8 cellular contexts compared by ENCODE assay signal in the genomic region with DNA sequence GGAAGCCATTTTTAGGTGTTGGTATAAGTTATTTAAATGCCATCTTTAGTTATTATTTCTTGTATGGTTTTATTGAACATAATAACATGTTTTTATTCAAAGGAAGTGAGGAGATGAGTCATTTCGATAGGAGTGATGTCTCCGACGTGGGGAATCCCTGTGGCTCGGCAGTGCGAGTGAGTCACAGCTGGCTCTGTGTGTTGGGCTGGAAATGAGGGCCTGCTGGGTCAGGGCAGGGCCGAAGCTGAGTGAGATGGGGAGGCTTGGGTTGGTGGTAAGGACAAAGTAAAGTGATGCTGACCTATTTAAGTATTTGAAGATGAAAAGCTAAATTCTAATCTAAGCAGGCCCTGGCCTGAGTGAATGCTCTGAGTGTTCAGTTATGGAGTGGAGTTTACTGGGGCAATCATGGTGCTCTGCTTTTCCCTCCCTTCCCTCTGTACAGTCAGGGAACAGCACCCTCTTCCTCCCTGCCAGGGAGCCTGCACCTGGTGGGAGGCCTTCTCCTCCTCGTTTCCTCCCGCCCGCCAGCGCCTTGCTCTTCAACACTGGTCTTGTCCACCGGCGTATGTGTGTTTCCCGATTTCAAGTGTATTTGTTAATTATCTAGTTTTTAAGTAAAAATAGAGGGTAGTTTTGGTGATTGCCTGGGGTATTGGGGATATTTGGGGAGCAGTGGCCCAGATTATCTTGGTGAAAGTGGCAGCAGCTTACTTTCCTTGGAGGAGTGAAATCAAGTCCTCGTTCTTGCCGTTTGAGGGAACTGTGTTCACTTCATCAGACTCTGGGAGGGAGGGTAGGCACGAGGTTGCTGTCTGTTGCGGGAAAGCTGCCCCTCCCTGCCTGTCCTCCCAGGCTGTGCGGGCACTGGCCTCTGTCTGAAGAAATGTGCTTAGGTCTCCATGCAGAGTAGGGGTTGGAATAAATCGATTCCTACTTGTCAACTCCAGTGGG.
DNase-seq lines count a peak whose midpoint lies in the region; ATAC-seq and TF ChIP-seq lines count a peak whose summit lies in the region.

No MANE protein-coding gene starts in this region.

- H3K9me3 ChIP-seq in duodenal mucosa (ENCODE audit: control insufficient read depth in 1 of 2, low read length in 2 of 2) (no peaks in the 10 kb centered on the region), stomach (no peaks in the 10 kb centered on the region)

- H3K4me3 ChIP-seq in BJ (ENCODE audit: low read depth, low read length) (no peak overlapping the region), duodenal mucosa (ENCODE audit: low read depth in 1 of 2, low read length in 2 of 2) (no peak overlapping the region), stomach (no peak overlapping the region)

- H3K27me3 ChIP-seq in BJ (ENCODE audit: control insufficient read depth, insufficient read depth, low read length) (no peaks in the 10 kb centered on the region), duodenal mucosa (ENCODE audit: control insufficient read depth in 1 of 2, insufficient read depth in 2 of 2, low read length in 2 of 2) (no peaks in the 10 kb centered on the region), stomach (no peaks in the 10 kb centered on the region)

- H3K27ac ChIP-seq in duodenal mucosa (ENCODE audit: low read depth, low read length) (peak overlapping the region; percentile 13), stomach (peak overlapping the region in 4 of 5 donors; percentile 7 to 65 (median 56))

- H3K27me3 Mint-ChIP-seq in activated CD4-positive, alpha-beta memory T cell treated with anti-CD3 and anti-CD28 coated beads, Interleukin-2, amount 10 ng/mL, durations not matched to agents 7 days and 5 days: no peaks in the 10 kb centered on the region
- H3K27me3 Mint-ChIP-seq in natural killer cell treated with Interleukin-12 subunit alpha and Interleukin-12 subunit beta and Interleukin-15 and Interleukin-18, amount 100 ng/mL, for 72 hours: peaks cover 0 to 4% of the 10 kb centered on the region in 2 donors
- no peaks in the 10 kb centered on the region for H3K27me3 Mint-ChIP-seq in nephron progenitor cell (ENCODE audit: low read depth, poor library complexity)

- peak; percentile 57 for DNase-seq in BJ (ENCODE audit: low read depth)
- peak; percentile 82 for DNase-seq in activated CD4-positive, alpha-beta memory T cell treated with anti-CD3 and anti-CD28 coated beads, Interleukin-2, amount 10 ng/mL, durations not matched to agents 7 days and 5 days
- peak; percentile 68 for DNase-seq in natural killer cell treated with Interleukin-12 subunit alpha and Interleukin-12 subunit beta and Interleukin-15 and Interleukin-18, amount 100 ng/mL, for 72 hours (ENCODE audit: low spot score)
- DNase-seq in stomach: no peak
- DNase-seq in nephron progenitor cell: no peak

- CTCF ChIA-PET in BJ (lab: Yijun Ruan, JAX): interaction anchor here (0.6 kb wide), 1 partner anchor 22 kb away, joined by 3 read pairs; no protein-coding TSS in a partner anchor
- CTCF ChIA-PET in activated CD4-positive, alpha-beta memory T cell treated with anti-CD3 and anti-CD28 coated beads, Interleukin-2, amount 10 ng/mL, durations not matched to agents 7 days and 5 days (lab: Charles Lee): interaction anchor here (2.3 kb wide), 1 partner anchor 159 kb away, joined by 6 read pairs; no protein-coding TSS in a partner anchor

- TF ChIP-seq EP300 in stomach (IDR thresholded peaks at IDR 0.05): no peak

- 69 to 77% (median 74%) methylated on average over 19 of the region's 19 CpGs for WGBS in stomach, 5 donors

- H3K36me3 ChIP-seq in BJ (ENCODE audit: control insufficient read depth, insufficient read depth, low read length) (no peaks in the 10 kb centered on the region), duodenal mucosa (ENCODE audit: control insufficient read depth in 1 of 2, insufficient read depth in 2 of 2, low read length in 2 of 2) (no peaks in the 10 kb centered on the region), stomach (no peaks in the 10 kb centered on the region)

- H3K4me1 Mint-ChIP-seq in activated CD4-positive, alpha-beta memory T cell treated with anti-CD3 and anti-CD28 coated beads, Interleukin-2, amount 10 ng/mL, durations not matched to agents 7 days and 5 days: peaks cover 66% of the 10 kb centered on the region
- H3K4me1 Mint-ChIP-seq in natural killer cell treated with Interleukin-12 subunit alpha and Interleukin-12 subunit beta and Interleukin-15 and Interleukin-18, amount 100 ng/mL, for 72 hours (ENCODE audit: low read depth in 2 of 2): peaks cover 5 to 12% of the 10 kb centered on the region in 2 donors
- H3K4me1 Mint-ChIP-seq in nephron progenitor cell: peaks cover 30% of the 10 kb centered on the region

- H3K36me3 Mint-ChIP-seq in activated CD4-positive, alpha-beta memory T cell treated with anti-CD3 and anti-CD28 coated beads, Interleukin-2, amount 10 ng/mL, durations not matched to agents 7 days and 5 days (ENCODE audit: low read depth): no peaks in the 10 kb centered on the region
- H3K36me3 Mint-ChIP-seq in natural killer cell treated with Interleukin-12 subunit alpha and Interleukin-12 subunit beta and Interleukin-15 and Interleukin-18, amount 100 ng/mL, for 72 hours: no peaks in the 10 kb centered on the region
- H3K36me3 Mint-ChIP-seq in nephron progenitor cell (ENCODE audit: low read depth): no peaks in the 10 kb centered on the region

- ATAC-seq in GM19467 (IDR thresholded peaks at IDR 0.05; ENCODE audit: unreplicated experiment) (peak; percentile 50), HG03575 (IDR thresholded peaks at IDR 0.05; ENCODE audit: extremely low read depth, insufficient number of reproducible peaks, low FRiP score, unreplicated experiment) (peak; percentile 50)
- peak; percentile 75 to 94 for ATAC-seq in natural killer cell treated with Interleukin-12 subunit alpha and Interleukin-12 subunit beta and Interleukin-15 and Interleukin-18, amount 100 ng/mL, for 72 hours

- TF ChIP-seq POLR2A in stomach (IDR thresholded peaks at IDR 0.05): no peak

- intact Hi-C loops in stomach (cut with DNase I; ENCODE audit: low total_unique reads): no loop called here

- peak overlapping the region; percentile 37 for H3K4me3 Mint-ChIP-seq in activated CD4-positive, alpha-beta memory T cell treated with anti-CD3 and anti-CD28 coated beads, Interleukin-2, amount 10 ng/mL, durations not matched to agents 7 days and 5 days
- H3K4me3 Mint-ChIP-seq in natural killer cell treated with Interleukin-12 subunit alpha and Interleukin-12 subunit beta and Interleukin-15 and Interleukin-18, amount 100 ng/mL, for 72 hours: peak overlapping the region; percentile 62
- H3K4me3 Mint-ChIP-seq in nephron progenitor cell: no peak overlapping the region

- H3K27ac Mint-ChIP-seq in activated CD4-positive, alpha-beta memory T cell treated with anti-CD3 and anti-CD28 coated beads, Interleukin-2, amount 10 ng/mL, durations not matched to agents 7 days and 5 days: peak overlapping the region; percentile 76
- H3K27ac Mint-ChIP-seq in natural killer cell treated with Interleukin-12 subunit alpha and Interleukin-12 subunit beta and Interleukin-15 and Interleukin-18, amount 100 ng/mL, for 72 hours: peak overlapping the region; percentile 40 to 80
- H3K27ac Mint-ChIP-seq in nephron progenitor cell: no peak overlapping the region

- H3K4me1 ChIP-seq in duodenal mucosa (ENCODE audit: control insufficient read depth in 1 of 2, insufficient read depth in 2 of 2, low read length in 2 of 2) (peaks cover 27 to 32% of the 10 kb centered on the region in 2 donors), stomach (peaks cover 10 to 41% (median 24%) of the 10 kb centered on the region in 4 donors)

- TF ChIP-seq CTCF in BJ (IDR thresholded peaks at IDR 0.05; ENCODE audit: insufficient read depth, low read depth, low read length): no peak
- no peak for TF ChIP-seq CTCF in stomach (IDR thresholded peaks at IDR 0.05)
- no peak for TF ChIP-seq CTCF in nephron progenitor cell (IDR thresholded peaks at IDR 0.05)

- POLR2A ChIA-PET in BJ (lab: Charles Lee): no interaction called here
- POLR2A ChIA-PET in activated CD4-positive, alpha-beta memory T cell treated with anti-CD3 and anti-CD28 coated beads, Interleukin-2, amount 10 ng/mL, durations not matched to agents 7 days and 5 days (lab: Charles Lee): interaction anchor here (1.0 to 3.8 kb wide), 7 partner anchors 85 to 236 kb away, joined by 3 to 14 read pairs (median 4); no protein-coding TSS in a partner anchor

- no peak overlapping the region for H3K9ac ChIP-seq in duodenal mucosa (ENCODE audit: low read depth in 1 of 2, low read length in 2 of 2)

- H3K9me3 Mint-ChIP-seq in activated CD4-positive, alpha-beta memory T cell treated with anti-CD3 and anti-CD28 coated beads, Interleukin-2, amount 10 ng/mL, durations not matched to agents 7 days and 5 days: no peaks in the 10 kb centered on the region
- no peaks in the 10 kb centered on the region for H3K9me3 Mint-ChIP-seq in natural killer cell treated with Interleukin-12 subunit alpha and Interleukin-12 subunit beta and Interleukin-15 and Interleukin-18, amount 100 ng/mL, for 72 hours
- H3K9me3 Mint-ChIP-seq in nephron progenitor cell: no peaks in the 10 kb centered on the region

Comparison
In these comparisons a context has a peak if more than half of its experiments do, and no peak if none do; other contexts are left out.
1. DNase-seq: peak in BJ (single experiment), activated CD4-positive, alpha-beta memory T cell treated with anti-CD3 and anti-CD28 coated beads, Interleukin-2, amount 10 ng/mL, durations not matched to agents 7 days and 5 days (single experiment) and natural killer cell treated with Interleukin-12 subunit alpha and Interleukin-12 subunit beta and Interleukin-15 and Interleukin-18, amount 100 ng/mL, for 72 hours (single experiment); none in stomach (single experiment) and nephron progenitor cell (single experiment).
2. Peak in every context shown above with its lines, with median percentiles within 50 percentile points of each other: ATAC-seq.